ENCODE assay signal across 8 cellular contexts in the genomic region with DNA sequence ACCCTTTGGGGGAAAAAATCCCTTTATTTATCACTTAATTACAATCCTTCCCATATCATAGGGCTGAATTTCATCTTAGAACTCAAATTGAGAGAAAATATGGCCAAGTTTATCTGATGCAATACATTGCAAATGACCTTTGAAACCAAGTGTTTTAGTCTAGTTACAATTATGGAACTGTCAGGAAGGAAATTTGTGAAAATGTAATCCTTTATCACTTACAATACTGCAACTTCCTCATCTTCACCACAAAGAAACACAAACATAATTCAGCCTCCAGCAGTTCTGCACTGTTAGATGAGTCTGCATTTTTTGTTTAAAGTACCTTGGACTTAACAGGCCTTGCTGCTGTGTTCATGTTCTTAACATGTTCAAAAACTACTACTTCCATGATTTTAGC. TPM values are rescaled to one million over a fixed set of nuclear protein-coding genes. Genes with fewer than 3 reads are reported as not detected.
DNase-seq lines count a peak whose midpoint lies in the region; ATAC-seq, FAIRE-seq and TF ChIP-seq lines count a peak whose summit lies in the region.

No MANE protein-coding gene starts in this region.

- H3K36me3 ChIP-seq in fibroblast of lung (ENCODE audit: control insufficient read depth, insufficient read depth, low read length) (no peaks in the 10 kb centered on the region), MG63 (no peaks in the 10 kb centered on the region)

- DNase-seq in A172 (ENCODE audit: low spot score) (peak; percentile 27), GM18507 (ENCODE audit: extremely low spot score, insufficient read length, low read depth) (no peak), SIG-M5 (lab: John Stamatoyannopoulos, UW) (peak; percentile 75), fibroblast of lung (ENCODE audit: low read depth in 2 of 2) (peak; percentile 50 to 82), MG63 (no peak), NCI-H2029 (lab: John Stamatoyannopoulos, UW) (no peak), HPDE6-E6E7 (ENCODE audit: extremely low spot score) (no peak)

- no peak overlapping the region for H3K9ac ChIP-seq in fibroblast of lung (ENCODE audit: insufficient read depth, low read length)

- ATAC-seq in GM21360 (IDR thresholded peaks at IDR 0.05; ENCODE audit: unreplicated experiment): no peak

- H3K79me2 ChIP-seq in fibroblast of lung (ENCODE audit: control insufficient read depth, insufficient read depth, low read length): peaks cover 1% of the 10 kb centered on the region

- H3K27me3 ChIP-seq in fibroblast of lung (ENCODE audit: control insufficient read depth, insufficient read depth, low read length) (no peaks in the 10 kb centered on the region), MG63 (no peaks in the 10 kb centered on the region)

- no peaks in the 10 kb centered on the region for H4K20me1 ChIP-seq in fibroblast of lung (ENCODE audit: control insufficient read depth, extremely low read depth, insufficient read depth, low read length)

- H3K4me1 ChIP-seq in fibroblast of lung (ENCODE audit: control insufficient read depth, extremely low read depth, insufficient read depth, low read length): no peaks in the 10 kb centered on the region

- H2AFZ ChIP-seq in fibroblast of lung (ENCODE audit: low read length): no peak overlapping the region

- no peak overlapping the region for H3K27ac ChIP-seq in fibroblast of lung (ENCODE audit: insufficient read depth, low read length)

- no peak overlapping the region for H3K4me2 ChIP-seq in fibroblast of lung (ENCODE audit: extremely low read depth, insufficient read depth, low read length)

- H3K9me3 ChIP-seq in fibroblast of lung (ENCODE audit: control insufficient read depth, insufficient read depth, low read depth, low read length) (no peaks in the 10 kb centered on the region), MG63 (no peaks in the 10 kb centered on the region)

- TF ChIP-seq CTCF in fibroblast of lung (conservative IDR thresholded peaks at IDR 0.05 in 1 of 2, IDR thresholded peaks at IDR 0.05 in 1 of 2; ENCODE audit: low read depth in 1 of 2, low read length in 2 of 2): no peak

- FAIRE-seq in GM18507 (lab: Jason Lieb, UNC): peak; percentile 72

- H3K4me3 ChIP-seq in fibroblast of lung (replicated peaks in 1 of 4; ENCODE audit: control extremely low read depth in 1 of 4, insufficient read depth in 1 of 4, low read depth in 3 of 4, low read length in 4 of 4): peak overlapping the region in 1 of 4 experiments; percentile 38
- H3K4me3 ChIP-seq in MG63: no peak overlapping the region

RNA-seq across cellular contexts. Expression of a gene that starts 4.6 kb away (rescaled TPM):
- total RNA-seq in A172 (2014; rRNA removed; shearing (Covaris generic)): 61.1 and 91.3 TPM in 2 replicates
- total RNA-seq in fibroblast of lung: 64.6 and 80.9 TPM in 2 replicates
- 32.5 and 50.0 TPM in 2 replicates for polyA plus RNA-seq in fibroblast of lung
- 19.7 and 26.6 TPM in 2 replicates for polyA plus RNA-seq in fibroblast of lung (2012)
- polyA minus RNA-seq in fibroblast of lung (ENCODE audit: low replicate concordance): 5.4 and 14.0 TPM in 2 replicates
- 13.8 and 19.6 TPM in 2 replicates for total RNA-seq in MG63 (2014; rRNA removed; shearing (Covaris generic); ENCODE audit: low replicate concordance)

RNA-seq across cellular contexts. Expression of a gene that starts 4.8 kb away (rescaled TPM):
- 1.0 and 10.1 TPM in 2 replicates for total RNA-seq in A172 (2014; rRNA removed; shearing (Covaris generic))
- 2.3 and 3.1 TPM in 2 replicates for total RNA-seq in fibroblast of lung
- 3.2 and 4.0 TPM in 2 replicates for polyA plus RNA-seq in fibroblast of lung
- 1.5 and 2.4 TPM in 2 replicates for polyA plus RNA-seq in fibroblast of lung (2012)
- polyA minus RNA-seq in fibroblast of lung (ENCODE audit: low replicate concordance): not detected in 2 replicates
- total RNA-seq in MG63 (2014; rRNA removed; shearing (Covaris generic); ENCODE audit: low replicate concordance): 3.7 TPM in 1 of 2 replicates, not detected in the other

Comparison
In these comparisons a context has a peak if more than half of its experiments do, and no peak if none do; other contexts are left out.
1. DNase-seq: peak in A172 (single experiment), SIG-M5 (single experiment) and fibroblast of lung (2 of 2); none in GM18507 (single experiment), MG63 (single experiment), NCI-H2029 (single experiment) and HPDE6-E6E7 (single experiment).